20 cellular contexts compared by ENCODE assay signal in genomic region chr1:33399375-33399774, GRCh38.
"Had no signal": no experiment of that assay in that cellular context is flagged by ENCODE, and none has a peak within 500 bp of the region (broad histone marks: within the 10 kb centered on the region; RNA-seq: fewer than 3 reads in every experiment).

No MANE protein-coding gene starts in this region.

- H3K9me3 ChIP-seq: adrenal gland, transverse colon, vagina had no signal

- H3K4me3 ChIP-seq: adrenal gland, hepatocyte, transverse colon, vagina had no signal

- H3K4me1 ChIP-seq: transverse colon, vagina had no signal

- H3K36me3 ChIP-seq: adrenal gland, transverse colon, vagina had no signal

- ATAC-seq: activated CD4-positive, alpha-beta T cell treated with anti-CD3 and anti-CD28 coated beads for 36 hours; activated T-cell treated with anti-CD3 and anti-CD28 coated beads, Interleukin-2, amount 50 U/mL, for 4 hours; esophagus mucosa; stimulated activated naive CD8-positive, alpha-beta T cell treated with anti-CD3 and anti-CD28 coated beads, Interleukin-15, amount 100 ng/mL, for 72 hours had no signal

- H3K27ac ChIP-seq: adrenal gland, hepatocyte, transverse colon, vagina had no signal

- DNase-seq: activated B cell treated with CpG ODN at 0.5 μM for 24 hours; activated CD4-positive, alpha-beta T cell treated with anti-CD3 and anti-CD28 coated beads for 36 hours; activated CD4-positive, alpha-beta T cell treated with anti-CD3 and anti-CD28 coated beads, Interleukin-2, amount 50 U/mL, for 4 hours; activated CD8-positive, alpha-beta memory T cell treated with anti-CD3 and anti-CD28 coated beads for 24 hours; activated CD8-positive, alpha-beta memory T cell treated with anti-CD3 and anti-CD28 coated beads, Interleukin-2, amount 50 U/mL, for 4 hours; activated naive CD4-positive, alpha-beta T cell; activated T-cell treated with anti-CD3 and anti-CD28 coated beads, Interleukin-2, amount 50 U/mL, for 4 hours; adrenal gland; effector memory CD4-positive, alpha-beta T cell; immature natural killer cell; posterior cingulate gyrus; retina; stimulated activated CD4-positive, alpha-beta T cell treated with anti-CD3 and anti-CD28 coated beads, Interleukin-12 subunit alpha, Interleukin-12 subunit beta, amount 100 ng/mL, for 4 hours; stimulated activated CD4-positive, alpha-beta T cell treated with anti-CD3 and anti-CD28 coated beads, Interleukin-4, amount 100 ng/mL, for 4 hours; stimulated activated naive CD8-positive, alpha-beta T cell treated with anti-CD3 and anti-CD28 coated beads, Interleukin-15, amount 100 ng/mL, for 72 hours; T1000; transverse colon had no signal

- H3K27me3 ChIP-seq: adrenal gland, hepatocyte, transverse colon, vagina had no signal
